ENCODE assay signal across 16 cellular contexts in the genomic region with DNA sequence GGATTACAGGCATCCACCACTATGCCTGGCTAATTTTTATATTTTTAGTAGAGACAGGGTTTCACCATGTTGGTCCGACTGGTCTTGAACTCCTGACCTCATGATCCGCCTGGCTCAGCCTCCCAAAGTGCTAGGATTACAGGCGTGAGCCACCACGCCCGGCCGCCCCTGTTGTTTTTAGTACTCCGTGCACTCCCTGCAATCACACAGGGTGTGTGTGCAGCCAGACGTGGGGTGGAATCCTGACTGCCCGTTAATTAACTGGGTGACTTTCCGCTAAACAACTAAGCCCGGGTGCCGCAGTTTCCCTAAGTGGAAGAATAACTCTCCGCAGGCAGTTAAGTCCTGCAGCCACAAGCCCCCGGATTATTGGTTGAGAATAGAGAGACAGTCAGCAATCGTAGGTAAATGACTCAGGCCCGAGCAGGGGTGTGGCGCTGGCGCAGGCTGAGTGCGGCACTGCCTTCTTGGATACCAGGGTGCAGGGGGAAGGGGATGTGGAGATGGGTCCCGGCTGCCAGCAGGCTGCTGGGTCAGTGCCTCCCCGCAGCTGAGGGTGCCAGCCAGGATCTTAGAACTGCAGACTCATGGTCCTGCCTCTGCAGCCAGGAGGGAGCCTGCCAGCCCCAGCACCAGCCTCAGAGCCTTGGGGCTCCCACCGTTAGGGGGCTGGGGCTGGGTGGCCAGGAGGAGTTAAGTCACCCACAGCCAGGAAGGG. TPM values are rescaled to one million over a fixed set of nuclear protein-coding genes. Genes with fewer than 3 reads are reported as not detected.
DNase-seq lines count a peak whose midpoint lies in the region; ATAC-seq and TF ChIP-seq lines count a peak whose summit lies in the region.
"Had no signal": no experiment of that assay in that cellular context is flagged by ENCODE, and none has a peak within 500 bp of the region (broad histone marks: within the 10 kb centered on the region; RNA-seq: fewer than 3 reads in every experiment).

No MANE protein-coding gene starts in this region.

- no peaks in the 10 kb centered on the region for H3K79me2 ChIP-seq in PC-9 (ENCODE audit: low read depth)

- no peak overlapping the region for H3K27ac ChIP-seq in PC-9
- H3K27ac ChIP-seq: adrenal gland, lower lobe of right lung, right atrium auricular region had no signal

- H2AFZ ChIP-seq in PC-9, result no peak overlapping the region

- DNase-seq in Caki2 (ENCODE audit: low read depth) (peak; percentile 50), PC-9 (peak; percentile 40 to 71), putamen (ENCODE audit: low spot score) (peak; percentile 69), NCI-H82 (lab: John Stamatoyannopoulos, UW) (no peak)
- no peak for DNase-seq in activated naive CD4-positive, alpha-beta T cell treated with Interleukin-2 at 50 U/mL for 16 hours
- DNase-seq: activated T-cell treated with anti-CD3 and anti-CD28 coated beads, Interleukin-2, amount 50 U/mL, for 72 hours; adrenal gland; Karpas-422; lower lobe of right lung; NCI-H2029; stimulated activated CD4-positive, alpha-beta T cell treated with anti-CD3 and anti-CD28 coated beads, Interleukin-4, amount 100 ng/mL, for 1 hour had no signal

- intact Hi-C loops in PC-9 (cut with micrococcal nuclease; ENCODE audit: unreplicated experiment), result loop anchor here (2.0 to 10.0 kb wide), 2 partner anchors 13 to 135 kb away; no protein-coding TSS in a partner anchor

- H4K20me1 ChIP-seq in PC-9 (ENCODE audit: insufficient read depth), result no peaks in the 10 kb centered on the region

- TF ChIP-seq CTCF in PC-9 (conservative IDR thresholded peaks at IDR 0.05), result no peak

- H3K4me1 ChIP-seq in PC-9 (replicated peaks; ENCODE audit: insufficient read depth), result peaks cover 26% of the 10 kb centered on the region
- H3K4me1 ChIP-seq: adrenal gland had no signal

- no peak overlapping the region for H3K4me3 ChIP-seq in PC-9
- H3K4me3 ChIP-seq: adrenal gland, lower lobe of right lung, right atrium auricular region had no signal

- H3K36me3 ChIP-seq in PC-9 (ENCODE audit: low read depth), result no peaks in the 10 kb centered on the region
- H3K36me3 ChIP-seq: adrenal gland, lower lobe of right lung, right atrium auricular region had no signal

- ATAC-seq in esophagus mucosa (peak; percentile 77), GM19395 (IDR thresholded peaks at IDR 0.05; ENCODE audit: unreplicated experiment) (no peak), HG03139 (IDR thresholded peaks at IDR 0.05; ENCODE audit: unreplicated experiment) (no peak)
- ATAC-seq: activated T-cell treated with anti-CD3 and anti-CD28 coated beads, Interleukin-2, amount 50 U/mL, for 72 hours had no signal

- in situ Hi-C loops in Caki2 (cut with HindIII; ENCODE audit: low pct_unique_long_range_greater_than_20kb, low sequenced_read_pairs), result no loop called here

- CTCF ChIA-PET in PC-9 (lab: Charles Lee), result interaction anchor here (0.6 kb wide), 1 partner anchor 110 kb away, joined by 5 read pairs; a partner anchor contains a TSS

- peaks cover 29% of the 10 kb centered on the region for H3F3A ChIP-seq in PC-9 (ENCODE audit: insufficient read depth, low read depth)

- POLR2A ChIA-PET in PC-9 (lab: Charles Lee; ENCODE audit: unreplicated experiment), result interaction anchor here (0.5 kb wide), 1 partner anchor 12 kb away, joined by 9 read pairs; no protein-coding TSS in a partner anchor

- H3K9me2 ChIP-seq in PC-9 (ENCODE audit: insufficient read depth), result no peaks in the 10 kb centered on the region

- H3K9me3 ChIP-seq in PC-9 (ENCODE audit: insufficient read depth, low read depth), result no peaks in the 10 kb centered on the region
- H3K9me3 ChIP-seq: adrenal gland, lower lobe of right lung, right atrium auricular region had no signal

- H3K4me2 ChIP-seq in PC-9, result peak overlapping the region; percentile 45; the same call in 1 of the 2 replicates

- no peaks in the 10 kb centered on the region for H3K27me3 ChIP-seq in PC-9 (ENCODE audit: insufficient read depth, low read depth)
- H3K27me3 ChIP-seq: adrenal gland, right atrium auricular region had no signal

- BruUV-seq in PC-9 (replicated peaks; lab: Mats Ljungman, UMichigan), result no TSS peak

RNA-seq across cellular contexts. Expression of a gene that starts 6.1 kb away (rescaled TPM):
- not detected in 2 replicates for total RNA-seq in Caki2 (2014; rRNA removed; shearing (Covaris generic); ENCODE audit: low replicate concordance)
- 240 and 287 TPM in 2 replicates for total RNA-seq in PC-9 (2021)
- 736 TPM for total RNA-seq in esophagus mucosa
- total RNA-seq: activated T-cell treated with anti-CD3 and anti-CD28 coated beads, Interleukin-2, amount 50 U/mL, for 72 hours; fibroblast of lung had no signal

RNA-seq across cellular contexts. Expression of a gene that starts 25.3 kb away (rescaled TPM):
- total RNA-seq in Caki2 (2014; rRNA removed; shearing (Covaris generic); ENCODE audit: low replicate concordance), result 0.29 TPM in 1 of 2 replicates, not detected in the other
- 1.2 and 1.3 TPM in 2 replicates for total RNA-seq in PC-9 (2021)
- total RNA-seq in esophagus mucosa, result 1.4 TPM

RNA-seq across cellular contexts. Expression of a gene that starts 29.1 kb away (rescaled TPM):
- not detected in 2 replicates for total RNA-seq in Caki2 (2014; rRNA removed; shearing (Covaris generic); ENCODE audit: low replicate concordance)
- total RNA-seq in PC-9 (2021) (not detected in 2 replicates), esophagus mucosa (2.1 TPM)

RNA-seq across cellular contexts. Expression of a gene that starts 33.5 kb away (rescaled TPM):
- not detected in 2 replicates for total RNA-seq in Caki2 (2014; rRNA removed; shearing (Covaris generic); ENCODE audit: low replicate concordance)
- total RNA-seq in PC-9 (2021) (not detected in 2 replicates), esophagus mucosa (not detected)
- total RNA-seq: adrenal gland, fibroblast of lung, lower lobe of right lung, right atrium auricular region had no signal

RNA-seq across cellular contexts. Expression of a gene that starts 45.0 kb away (rescaled TPM):
- total RNA-seq in Caki2 (2014; rRNA removed; shearing (Covaris generic); ENCODE audit: low replicate concordance), result 43.7 and 51.5 TPM in 2 replicates
- total RNA-seq in PC-9 (2021), result 137 and 181 TPM in 2 replicates
- total RNA-seq in esophagus mucosa, result 114 TPM

Comparison
In these comparisons a context has a peak if more than half of its experiments do, and no peak if none do; other contexts are left out.
1. DNase-seq: peak in Caki2 (single experiment), PC-9 (2 of 2) and putamen (single experiment); none in NCI-H82 (single experiment) and activated naive CD4-positive, alpha-beta T cell treated with Interleukin-2 at 50 U/mL for 16 hours (single experiment).
2. RNA of a gene that starts 6.1 kb away (total RNA-seq): 736 TPM in esophagus mucosa (single experiment) and 240 to 287 TPM in PC-9; not detected in Caki2; every median in the first group is over 100 times any median in the second.